Comparison of ENCODE assay signal across 11 cellular contexts in genomic region chr1:160096491-160097116, GRCh38. TPM values are rescaled to one million over a fixed set of nuclear protein-coding genes. Genes with fewer than 3 reads are reported as not detected.
DNase-seq lines count a peak whose midpoint lies in the region; ATAC-seq and TF ChIP-seq lines count a peak whose summit lies in the region.
"Had no signal": no experiment of that assay in that cellular context is flagged by ENCODE, and none has a peak within 500 bp of the region (broad histone marks: within the 10 kb centered on the region; RNA-seq: fewer than 3 reads in every experiment).

No MANE protein-coding gene starts in this region.

- H3K4me3 Mint-ChIP-seq in CD14-positive monocyte (peak overlapping the region in 1 of 2 donors; percentile 90), naive B cell (peak overlapping the region; percentile 6 to 93 (median 90))

- H3K27ac ChIP-seq in cingulate gyrus (ENCODE audit: low read depth, low read length), result peak overlapping the region; percentile 83

- H3K36me3 Mint-ChIP-seq in CD14-positive monocyte (peaks cover 14 to 17% of the 10 kb centered on the region in 2 donors), naive B cell (peaks cover 0 to 11% of the 10 kb centered on the region in 2 donors)

- H3K9me3 Mint-ChIP-seq in CD14-positive monocyte (no peaks in the 10 kb centered on the region), naive B cell (no peaks in the 10 kb centered on the region)

- intact Hi-C loops in CD14-positive monocyte (cut with micrococcal nuclease), result loop anchor here (5.0 to 10.0 kb wide), 3 partner anchors 111 to 312 kb away; partner anchors contain the start of genes DUSP23 (in 1 of the 2) and PEA15 (in 1 of the 2)

- peak overlapping the region; percentile 63 to 89 (median 75) for H3K27ac Mint-ChIP-seq in CD14-positive monocyte
- peak overlapping the region in 5 of 6 donors; percentile 4 to 61 (median 20) for H3K27ac Mint-ChIP-seq in naive B cell

- DNase-seq in CD14-positive monocyte (ENCODE audit: low spot score), result peak; percentile 80
- DNase-seq in LHCN-M2 (ENCODE audit: low read depth), result peak; percentile 4
- no peak for DNase-seq in naive B cell
- DNase-seq in DMS 273 treated with DMSO at 0.1 percent for 48 hours (lab: John Stamatoyannopoulos, UW), result no peak
- DNase-seq in hepatic stellate cell (ENCODE audit: low spot score), result no peak
- DNase-seq: transverse colon had no signal

- ATAC-seq in naive B cell (ENCODE audit: low read depth in 2 of 2), result no peak
- no peak for ATAC-seq in GM18873 (IDR thresholded peaks at IDR 0.05; ENCODE audit: low FRiP score, unreplicated experiment)
- ATAC-seq in GM18909 (IDR thresholded peaks at IDR 0.05; ENCODE audit: poor library complexity, unreplicated experiment), result no peak

- H3K27me3 Mint-ChIP-seq in CD14-positive monocyte (ENCODE audit: low read depth in 3 of 3), result peaks cover 3 to 12% (median 4%) of the 10 kb centered on the region in 3 donors
- H3K27me3 Mint-ChIP-seq in naive B cell, result no peaks in the 10 kb centered on the region

- TF ChIP-seq CTCF in CD14-positive monocyte (IDR thresholded peaks at IDR 0.05), result no peak

- H3K4me1 Mint-ChIP-seq in CD14-positive monocyte, result peaks cover 35% of the 10 kb centered on the region
- H3K4me1 Mint-ChIP-seq in naive B cell, result peaks cover 45 to 66% (median 51%) of the 10 kb centered on the region in 3 donors

RNA-seq across cellular contexts. Expression of gene IGSF8, which starts 1.8 kb away (rescaled TPM):
- polyA plus RNA-seq in CD14-positive monocyte (10 to 100 TPM in 1 of 2 donors, 1 to 10 TPM in 1; 9.6 to 10.8 TPM), naive B cell (ENCODE audit: low read depth in 6 of 6) (10 to 100 TPM; 33.6 to 53.1 (median 47.7) TPM)
- total RNA-seq in LHCN-M2 (2014; rRNA removed), result 21.7 and 22.2 TPM in 2 replicates
- polyA plus RNA-seq in LHCN-M2 (2012), result 14.5 TPM

RNA-seq across cellular contexts. Expression of gene KCNJ9, which starts 15.3 kb away (rescaled TPM):
- not detected for polyA plus RNA-seq in CD14-positive monocyte
- total RNA-seq in LHCN-M2 (2014; rRNA removed), result not detected in 2 replicates
- not detected for polyA plus RNA-seq in LHCN-M2 (2012)
- polyA plus RNA-seq in naive B cell (ENCODE audit: low read depth in 6 of 6), result under 1 TPM in 1 of 6 donors, not detected in 5; 0.08 TPM
- total RNA-seq: HT-29, mesenteric fat pad had no signal

RNA-seq across cellular contexts. Expression of gene ATP1A2, which starts 19.0 kb away (rescaled TPM):
- not detected for polyA plus RNA-seq in CD14-positive monocyte
- total RNA-seq in LHCN-M2 (2014; rRNA removed), result 1.3 and 1.4 TPM in 2 replicates
- polyA plus RNA-seq in LHCN-M2 (2012), result 1.00 TPM
- polyA plus RNA-seq in naive B cell (ENCODE audit: low read depth in 6 of 6), result not detected
- total RNA-seq: HT-29 had no signal

RNA-seq across cellular contexts. Expression of gene KCNJ10, which starts 26.6 kb away (rescaled TPM):
- not detected for polyA plus RNA-seq in CD14-positive monocyte
- total RNA-seq in LHCN-M2 (2014; rRNA removed), result not detected in 2 replicates
- 0.04 TPM for polyA plus RNA-seq in LHCN-M2 (2012)
- polyA plus RNA-seq in naive B cell (ENCODE audit: low read depth in 6 of 6), result not detected
- total RNA-seq: HT-29, transverse colon had no signal

RNA-seq across cellular contexts. Expression of gene ATP1A4, which starts 54.8 kb away (rescaled TPM):
- polyA plus RNA-seq in CD14-positive monocyte (under 1 TPM in 1 of 2 donors, not detected in 1; 1.00 TPM), naive B cell (ENCODE audit: low read depth in 6 of 6) (not detected)
- not detected in 2 replicates for total RNA-seq in LHCN-M2 (2014; rRNA removed)
- polyA plus RNA-seq in LHCN-M2 (2012), result not detected
- total RNA-seq: HT-29 had no signal

Comparison
In these comparisons a context has a peak if more than half of its experiments do, and no peak if none do; other contexts are left out.
1. DNase-seq: peak in CD14-positive monocyte (single experiment) and LHCN-M2 (single experiment); none in naive B cell (single experiment), DMS 273 treated with DMSO at 0.1 percent for 48 hours (single experiment) and hepatic stellate cell (single experiment).